24 cellular contexts compared by ENCODE assay signal in the genomic region with DNA sequence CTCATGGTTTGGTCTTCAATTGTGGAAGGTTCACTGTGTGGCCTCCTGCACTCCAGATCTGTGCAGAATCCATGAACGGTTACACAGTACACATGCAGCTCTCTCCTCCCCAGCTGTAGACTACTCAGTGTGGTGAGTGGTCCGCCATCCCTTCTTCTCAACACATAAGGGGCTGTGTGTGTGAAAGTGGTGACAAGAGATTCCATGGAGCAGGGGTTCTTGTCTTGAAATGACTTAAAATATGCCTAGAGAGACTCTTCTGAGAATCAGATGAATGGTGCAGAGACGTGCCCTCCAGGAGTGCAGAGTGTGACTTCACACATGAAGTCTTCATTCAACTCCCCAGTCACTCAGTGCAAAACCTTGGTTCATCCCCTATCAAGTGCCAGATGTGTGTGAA.
DNase-seq lines count a peak whose midpoint lies in the region; ATAC-seq and TF ChIP-seq lines count a peak whose summit lies in the region.
"Had no signal": no experiment of that assay in that cellular context is flagged by ENCODE, and none has a peak within 500 bp of the region (broad histone marks: within the 10 kb centered on the region; RNA-seq: fewer than 3 reads in every experiment).

No MANE protein-coding gene starts in this region.

- DNase-seq in colonic mucosa (peak; percentile 9), endothelial cell (ENCODE audit: low spot score) (peak; percentile 0), lung (ENCODE audit: low spot score) (peak; percentile 16), vagina (ENCODE audit: extremely low spot score in 2 of 2) (peak; percentile 70 to 83), aorta (no peak), MM.1S (no peak)
- DNase-seq in activated T-helper 1 cell treated with anti-CD3 and anti-CD28 coated beads, Interleukin-12 subunit alpha, Interleukin-12 subunit beta, Interleukin-2, Interleukin-4 antibody, amounts not matched to agents 30 ng/mL and 10 ng/mL and 1 ng/mL, durations not matched to agents 14 hours and 24 hours and 36 hours (ENCODE audit: low spot score), result no peak
- DNase-seq: 8988T; ACHN; AML-193; BE2C; CD4-positive, alpha-beta T cell; CD8-positive, alpha-beta memory T cell; DMS 273 treated with DMSO at 0.1 percent for 48 hours; DMS79; EL; GDM1; GM23248; H7; HCEC 1CT had no signal

- H3K36me3 Mint-ChIP-seq in endothelial cell (ENCODE audit: low read depth, unreplicated experiment), result no peaks in the 10 kb centered on the region
- H3K36me3 Mint-ChIP-seq in activated T-helper 1 cell treated with anti-CD3 and anti-CD28 coated beads, Interleukin-12 subunit alpha, Interleukin-12 subunit beta, Interleukin-2, Interleukin-4 antibody, amounts not matched to agents 30 ng/mL and 10 ng/mL and 1 ng/mL, durations not matched to agents 14 hours and 24 hours and 36 hours (ENCODE audit: low read depth), result no peaks in the 10 kb centered on the region
- H3K36me3 Mint-ChIP-seq: CD14-positive monocyte; CD8-positive, alpha-beta memory T cell had no signal

- H3K27ac ChIP-seq in colonic mucosa, result no peak overlapping the region
- H3K27ac ChIP-seq in lung (ENCODE audit: low read depth in 1 of 2, low read length in 1 of 2), result no peak overlapping the region
- no peak overlapping the region for H3K27ac ChIP-seq in vagina
- H3K27ac ChIP-seq in aorta (ENCODE audit: low read depth in 1 of 2, low read length in 2 of 2), result no peak overlapping the region
- no peak overlapping the region for H3K27ac ChIP-seq in MM.1S (ENCODE audit: low read length)
- H3K27ac ChIP-seq: A549; BLaER1 treated with 17β-estradiol and CSF1 and Interleukin-3, amounts not matched to agents 10 nM and 100 nM; GM23248 had no signal

- H3K36me3 ChIP-seq in colonic mucosa (no peaks in the 10 kb centered on the region), lung (ENCODE audit: control insufficient read depth in 2 of 2, insufficient read depth in 2 of 2, low read length in 2 of 2) (no peaks in the 10 kb centered on the region), vagina (no peaks in the 10 kb centered on the region), aorta (ENCODE audit: control insufficient read depth in 1 of 2, insufficient read depth in 2 of 2, low read length in 1 of 2) (no peaks in the 10 kb centered on the region), MM.1S (replicated peaks; ENCODE audit: insufficient read depth, low read length) (no peaks in the 10 kb centered on the region)
- H3K36me3 ChIP-seq: BE2C; BLaER1 treated with 17β-estradiol and CSF1 and Interleukin-3, amounts not matched to agents 10 nM and 100 nM had no signal

- H3K9me3 Mint-ChIP-seq in endothelial cell (ENCODE audit: unreplicated experiment), result no peaks in the 10 kb centered on the region
- no peaks in the 10 kb centered on the region for H3K9me3 Mint-ChIP-seq in activated T-helper 1 cell treated with anti-CD3 and anti-CD28 coated beads, Interleukin-12 subunit alpha, Interleukin-12 subunit beta, Interleukin-2, Interleukin-4 antibody, amounts not matched to agents 30 ng/mL and 10 ng/mL and 1 ng/mL, durations not matched to agents 14 hours and 24 hours and 36 hours
- H3K9me3 Mint-ChIP-seq: CD4-positive, alpha-beta T cell; CD8-positive, alpha-beta memory T cell had no signal

- H4K20me1 ChIP-seq in MM.1S (ENCODE audit: insufficient read depth, low read length), result no peaks in the 10 kb centered on the region
- H4K20me1 ChIP-seq: BLaER1 treated with 17β-estradiol and CSF1 and Interleukin-3, amounts not matched to agents 10 nM and 100 nM had no signal

- TF ChIP-seq CTCF in colonic mucosa (IDR thresholded peaks at IDR 0.05) (no peak), endothelial cell (IDR thresholded peaks at IDR 0.05; ENCODE audit: unreplicated experiment) (no peak), lung (IDR thresholded peaks at IDR 0.05; ENCODE audit: control extremely low read depth, extremely low read depth) (no peak), vagina (IDR thresholded peaks at IDR 0.05) (no peak), MM.1S (IDR thresholded peaks at IDR 0.05; ENCODE audit: low read length) (no peak)

- H3K4me2 ChIP-seq in MM.1S (ENCODE audit: low read depth, low read length), result no peak overlapping the region
- H3K4me2 ChIP-seq: A549; BLaER1 treated with 17β-estradiol and CSF1 and Interleukin-3, amounts not matched to agents 10 nM and 100 nM had no signal

- H3K9me2 ChIP-seq in MM.1S (replicated peaks; ENCODE audit: insufficient read depth, low read length), result no peaks in the 10 kb centered on the region

- no peaks in the 10 kb centered on the region for H3K4me1 Mint-ChIP-seq in endothelial cell (ENCODE audit: unreplicated experiment)
- H3K4me1 Mint-ChIP-seq in activated T-helper 1 cell treated with anti-CD3 and anti-CD28 coated beads, Interleukin-12 subunit alpha, Interleukin-12 subunit beta, Interleukin-2, Interleukin-4 antibody, amounts not matched to agents 30 ng/mL and 10 ng/mL and 1 ng/mL, durations not matched to agents 14 hours and 24 hours and 36 hours (ENCODE audit: low read depth), result no peaks in the 10 kb centered on the region
- H3K4me1 Mint-ChIP-seq: CD8-positive, alpha-beta memory T cell had no signal

- H3K9me3 ChIP-seq in colonic mucosa (no peaks in the 10 kb centered on the region), lung (ENCODE audit: control insufficient read depth in 2 of 2, insufficient read depth in 1 of 2, low read length in 1 of 2) (no peaks in the 10 kb centered on the region), vagina (no peaks in the 10 kb centered on the region), aorta (ENCODE audit: control insufficient read depth, low read length) (no peaks in the 10 kb centered on the region), MM.1S (replicated peaks; ENCODE audit: insufficient read depth, low read length) (no peaks in the 10 kb centered on the region)
- H3K9me3 ChIP-seq: A549; BE2C; BLaER1 treated with 17β-estradiol and CSF1 and Interleukin-3, amounts not matched to agents 10 nM and 100 nM had no signal

- H2AFZ ChIP-seq in MM.1S (ENCODE audit: low read length), result no peak overlapping the region
- H2AFZ ChIP-seq: GM23248 had no signal

- no peak overlapping the region for H3K4me3 ChIP-seq in colonic mucosa
- no peak overlapping the region for H3K4me3 ChIP-seq in lung
- H3K4me3 ChIP-seq in vagina, result no peak overlapping the region
- no peak overlapping the region for H3K4me3 ChIP-seq in aorta (ENCODE audit: low read length in 2 of 2)
- no peak overlapping the region for H3K4me3 ChIP-seq in MM.1S (ENCODE audit: low read length)
- H3K4me3 ChIP-seq: A549; BLaER1 treated with 17β-estradiol and CSF1 and Interleukin-3, amounts not matched to agents 10 nM and 100 nM; GM12878; GM23248 had no signal

- no peaks in the 10 kb centered on the region for H3F3A ChIP-seq in MM.1S (ENCODE audit: insufficient read depth, low read length)

- intact Hi-C loops in colonic mucosa (cut with DNase I), result no loop called here
- intact Hi-C loops in vagina (cut with DNase I), result no loop called here
- intact Hi-C loops in aorta (cut with DNase I), result no loop called here
- intact Hi-C loops in activated T-helper 1 cell treated with anti-CD3 and anti-CD28 coated beads, Interleukin-12 subunit alpha, Interleukin-12 subunit beta, Interleukin-2, Interleukin-4 antibody, amounts not matched to agents 30 ng/mL and 10 ng/mL and 1 ng/mL, durations not matched to agents 14 hours and 24 hours and 36 hours (cut with micrococcal nuclease), result no loop called here

- no peak overlapping the region for H3K4me3 Mint-ChIP-seq in endothelial cell (ENCODE audit: unreplicated experiment)
- no peak overlapping the region for H3K4me3 Mint-ChIP-seq in activated T-helper 1 cell treated with anti-CD3 and anti-CD28 coated beads, Interleukin-12 subunit alpha, Interleukin-12 subunit beta, Interleukin-2, Interleukin-4 antibody, amounts not matched to agents 30 ng/mL and 10 ng/mL and 1 ng/mL, durations not matched to agents 14 hours and 24 hours and 36 hours
- H3K4me3 Mint-ChIP-seq: CD14-positive monocyte; CD4-positive, alpha-beta T cell; CD8-positive, alpha-beta memory T cell had no signal

- H3K27ac Mint-ChIP-seq in endothelial cell (ENCODE audit: unreplicated experiment), result no peak overlapping the region
- no peak overlapping the region for H3K27ac Mint-ChIP-seq in activated T-helper 1 cell treated with anti-CD3 and anti-CD28 coated beads, Interleukin-12 subunit alpha, Interleukin-12 subunit beta, Interleukin-2, Interleukin-4 antibody, amounts not matched to agents 30 ng/mL and 10 ng/mL and 1 ng/mL, durations not matched to agents 14 hours and 24 hours and 36 hours
- H3K27ac Mint-ChIP-seq: CD14-positive monocyte; CD4-positive, alpha-beta T cell had no signal

- 96% methylated on average over 3 of the region's 3 CpGs for WGBS in lung, 2 donors
- WGBS in aorta, 2 donors, result 95 to 97% methylated on average over 3 of the region's 3 CpGs

- no peaks in the 10 kb centered on the region for H3K27me3 ChIP-seq in colonic mucosa
- no peaks in the 10 kb centered on the region for H3K27me3 ChIP-seq in lung (ENCODE audit: control insufficient read depth, insufficient read depth)
- H3K27me3 ChIP-seq in vagina, result no peaks in the 10 kb centered on the region
- no peaks in the 10 kb centered on the region for H3K27me3 ChIP-seq in aorta (ENCODE audit: control insufficient read depth in 1 of 2, insufficient read depth in 2 of 2, low read length in 1 of 2)
- no peaks in the 10 kb centered on the region for H3K27me3 ChIP-seq in MM.1S (replicated peaks; ENCODE audit: insufficient read depth, low read length)
- H3K27me3 ChIP-seq: BLaER1 treated with 17β-estradiol and CSF1 and Interleukin-3, amounts not matched to agents 10 nM and 100 nM had no signal

- H3K79me2 ChIP-seq in MM.1S (ENCODE audit: low read length), result no peaks in the 10 kb centered on the region

- H3K27me3 Mint-ChIP-seq in endothelial cell (ENCODE audit: unreplicated experiment), result peaks cover 4% of the 10 kb centered on the region
- H3K27me3 Mint-ChIP-seq in activated T-helper 1 cell treated with anti-CD3 and anti-CD28 coated beads, Interleukin-12 subunit alpha, Interleukin-12 subunit beta, Interleukin-2, Interleukin-4 antibody, amounts not matched to agents 30 ng/mL and 10 ng/mL and 1 ng/mL, durations not matched to agents 14 hours and 24 hours and 36 hours (ENCODE audit: insufficient read depth), result peaks cover 8% of the 10 kb centered on the region
- H3K27me3 Mint-ChIP-seq: CD4-positive, alpha-beta T cell had no signal

- TF ChIP-seq POLR2A in vagina (IDR thresholded peaks at IDR 0.05), result no peak

- H3K4me1 ChIP-seq in colonic mucosa, result no peaks in the 10 kb centered on the region
- no peaks in the 10 kb centered on the region for H3K4me1 ChIP-seq in lung (ENCODE audit: control insufficient read depth in 2 of 2, insufficient read depth in 2 of 2, low read length in 2 of 2)
- peaks cover 4% of the 10 kb centered on the region for H3K4me1 ChIP-seq in vagina
- H3K4me1 ChIP-seq in aorta (ENCODE audit: control insufficient read depth in 1 of 2, insufficient read depth in 2 of 2, low read length in 2 of 2), result no peaks in the 10 kb centered on the region
- no peaks in the 10 kb centered on the region for H3K4me1 ChIP-seq in MM.1S (ENCODE audit: low read length)
- H3K4me1 ChIP-seq: A549 had no signal

- H3K9ac ChIP-seq in colonic mucosa (ENCODE audit: low read depth in 2 of 2, low read length in 2 of 2) (no peak overlapping the region), MM.1S (ENCODE audit: low read length) (no peak overlapping the region)
- H3K9ac ChIP-seq: BLaER1 treated with 17β-estradiol and CSF1 and Interleukin-3, amounts not matched to agents 10 nM and 100 nM; GM23248 had no signal

- ATAC-seq in lung (ENCODE audit: insufficient read depth, low FRiP score), result no peak
- ATAC-seq in aorta (ENCODE audit: low FRiP score), result no peak
- ATAC-seq: GM12878 had no signal

Comparison
In these comparisons a context has a peak if more than half of its experiments do, and no peak if none do; other contexts are left out.
1. DNase-seq: peak in colonic mucosa (single experiment), endothelial cell (single experiment), lung (single experiment) and vagina (2 of 2); none in aorta (0 of 2), activated T-helper 1 cell treated with anti-CD3 and anti-CD28 coated beads, Interleukin-12 subunit alpha, Interleukin-12 subunit beta, Interleukin-2, Interleukin-4 antibody, amounts not matched to agents 30 ng/mL and 10 ng/mL and 1 ng/mL, durations not matched to agents 14 hours and 24 hours and 36 hours (single experiment) and MM.1S (single experiment).